ENCODE assay signal across 9 cellular contexts in genomic region chr3:122794483-122794778, GRCh38. TPM values are rescaled to one million over a fixed set of nuclear protein-coding genes. Genes with fewer than 3 reads are reported as not detected.
DNase-seq lines count a peak whose midpoint lies in the region; ATAC-seq, FAIRE-seq and TF ChIP-seq lines count a peak whose summit lies in the region.
"Had no signal": no experiment of that assay in that cellular context is flagged by ENCODE, and none has a peak within 500 bp of the region (broad histone marks: within the 10 kb centered on the region; RNA-seq: fewer than 3 reads in every experiment).

No MANE protein-coding gene starts in this region.

- peak; percentile 29 for FAIRE-seq in GM18507 (lab: Jason Lieb, UNC)

- no peak for DNase-seq in GM18507 (ENCODE audit: extremely low spot score, insufficient read length, low read depth)
- DNase-seq in WERI-Rb-1: no peak
- DNase-seq in foreskin fibroblast: no peak
- DNase-seq in skeletal muscle cell (ENCODE audit: low read depth): no peak
- no peak for DNase-seq in NCI-H1048 (lab: John Stamatoyannopoulos, UW)
- no peak for DNase-seq in left lobe of liver (ENCODE audit: low spot score)
- DNase-seq in HEK293T (ENCODE audit: extremely low spot score): no peak
- DNase-seq in activated CD8-positive, alpha-beta memory T cell treated with anti-CD3 and anti-CD28 coated beads, Interleukin-2, amount 50 U/mL, for 4 hours: no peak
- DNase-seq: anterior cingulate cortex had no signal

- no peaks in the 10 kb centered on the region for H3K27me3 ChIP-seq in WERI-Rb-1 (ENCODE audit: insufficient read depth, low read depth, severe bottlenecking)

- ATAC-seq in left lobe of liver: no peak

- peak overlapping the region; percentile 71 for H3K4me3 ChIP-seq in WERI-Rb-1 (ENCODE audit: low read depth, low read length)
- peak overlapping the region; percentile 57 to 76 for H3K4me3 ChIP-seq in foreskin fibroblast (ENCODE audit: low read depth in 1 of 2, low read length in 2 of 2)
- H3K4me3 ChIP-seq in skeletal muscle cell (ENCODE audit: low read depth, low read length): peak overlapping the region; percentile 78

- POLR2A ChIA-PET in HEK293T (lab: Yijun Ruan, JAX): interaction anchor here (0.6 to 1.3 kb wide), 7 partner anchors 9 to 91 kb away, joined by 3 to 8 read pairs (median 3); no protein-coding TSS in a partner anchor

- no peak for TF ChIP-seq CTCF in WERI-Rb-1 (IDR thresholded peaks at IDR 0.05; ENCODE audit: low read depth, low read length)
- no peak for TF ChIP-seq CTCF in foreskin fibroblast (IDR thresholded peaks at IDR 0.05; ENCODE audit: low read depth, low read length)

- CTCF ChIA-PET in HEK293T (lab: Yijun Ruan, JAX): interaction anchor here (0.9 kb wide), 1 partner anchor 39 kb away, joined by 4 read pairs; no protein-coding TSS in a partner anchor

- peaks cover 5% of the 10 kb centered on the region; the same call in 1 of the 2 replicates for H3K36me3 ChIP-seq in WERI-Rb-1

- H3K9me3 ChIP-seq in WERI-Rb-1 (ENCODE audit: severe bottlenecking): no peaks in the 10 kb centered on the region

- H3K27ac ChIP-seq in WERI-Rb-1: peak overlapping the region; percentile 89

TF ChIP-seq in HEK293T, 16 proteins besides CTCF, POLR2A, EP300 and RAD21:
- TF ChIP-seq SP1 (IDR thresholded peaks at IDR 0.05) (no peak), ARNT (IDR thresholded peaks at IDR 0.05) (no peak), HDGF (IDR thresholded peaks at IDR 0.05; ENCODE audit: borderline replicate concordance) (no peak), L3MBTL2 (conservative IDR thresholded peaks at IDR 0.05) (no peak), LEF1 (IDR thresholded peaks at IDR 0.05; ENCODE audit: borderline replicate concordance) (no peak), FOXM1 (IDR thresholded peaks at IDR 0.05; ENCODE audit: borderline replicate concordance) (no peak), ZNF384 (IDR thresholded peaks at IDR 0.05) (no peak), CTBP1 (IDR thresholded peaks at IDR 0.05; ENCODE audit: borderline replicate concordance) (no peak), NFRKB (IDR thresholded peaks at IDR 0.05) (no peak), FOXA1 (IDR thresholded peaks at IDR 0.05) (no peak), ELF4 (IDR thresholded peaks at IDR 0.05) (no peak; the same call in 1 of the 2 replicates), TARDBP (IDR thresholded peaks at IDR 0.05) (no peak), SUZ12 (IDR thresholded peaks at IDR 0.05) (no peak), BHLHE40 (IDR thresholded peaks at IDR 0.05; ENCODE audit: borderline replicate concordance) (no peak), PKNOX1 (IDR thresholded peaks at IDR 0.05) (no peak), FOXK2 (IDR thresholded peaks at IDR 0.05) (no peak)
TF ChIP-seq in HEK293T: peak in this region for 0.

RNA-seq across cellular contexts. Expression of gene SLC49A4, which starts 0.4 kb away (rescaled TPM):
- 5.9 TPM for total RNA-seq in left lobe of liver

RNA-seq across cellular contexts. Expression of gene HSPBAP1, which starts 0.8 kb away (rescaled TPM):
- total RNA-seq in left lobe of liver: 2.5 TPM
